9 cellular contexts compared by ENCODE assay signal in the genomic region with DNA sequence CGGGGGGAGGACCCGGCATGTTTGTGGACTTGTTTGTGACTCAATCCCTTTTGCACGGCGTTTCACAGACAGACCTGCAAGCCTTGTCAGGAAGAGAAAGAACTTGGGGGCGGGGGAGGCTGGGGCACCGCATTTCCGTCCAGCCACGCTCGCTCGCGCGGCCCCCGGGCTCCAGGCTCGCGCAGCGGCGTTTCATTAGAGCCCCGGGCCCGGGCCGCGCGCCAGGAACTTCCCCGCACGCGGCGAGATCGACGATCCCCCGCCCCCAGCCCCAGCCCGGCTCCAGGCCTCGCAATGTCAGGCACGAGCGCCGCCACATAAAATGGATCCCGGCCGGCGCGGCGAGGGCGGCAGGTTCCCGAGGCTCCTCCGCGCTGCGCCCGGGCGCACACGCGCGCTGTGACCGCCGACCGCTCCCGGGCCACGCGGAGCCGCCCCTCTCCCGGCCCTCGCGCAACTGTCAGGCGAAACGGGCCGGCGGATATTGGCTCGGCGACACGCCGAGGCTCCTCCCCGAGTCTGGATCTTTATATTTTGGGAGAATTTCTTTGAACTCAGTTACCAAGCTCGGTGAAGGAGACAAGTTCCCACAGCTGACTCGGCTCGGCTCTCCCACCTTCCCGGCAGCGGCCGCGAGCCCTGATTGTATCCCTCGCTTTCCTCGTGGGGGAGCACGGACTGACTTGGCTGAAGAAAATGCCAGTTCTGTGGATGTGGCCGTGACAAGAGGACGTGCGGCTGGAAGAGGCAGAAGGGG. TPM values are rescaled to one million over a fixed set of nuclear protein-coding genes. Genes with fewer than 3 reads are reported as not detected.
DNase-seq lines count a peak whose midpoint lies in the region; ATAC-seq and TF ChIP-seq lines count a peak whose summit lies in the region.
"Had no signal": no experiment of that assay in that cellular context is flagged by ENCODE, and none has a peak within 500 bp of the region (broad histone marks: within the 10 kb centered on the region; RNA-seq: fewer than 3 reads in every experiment).

A gene (plus strand): TSS at position 557 of the 757 bp plus-strand sequence. CDS start 440 bp downstream, outside the sequence.

- peak within 1 kb of the TSS in 1 of 2 donors; percentile 28 for H3K9ac ChIP-seq in liver (ENCODE audit: low read depth in 1 of 2, low read length in 2 of 2)

- no peak within 1 kb of the TSS for H3K27ac ChIP-seq in liver (ENCODE audit: low read depth in 1 of 2, low read length in 2 of 2)

- peak within 1 kb of the TSS; percentile 53 to 72 (median 70) for H3K4me3 ChIP-seq in liver (ENCODE audit: low read depth in 1 of 3, low read length in 3 of 3)

- H3K9me3 ChIP-seq in liver (ENCODE audit: control insufficient read depth in 4 of 4, low read length in 3 of 4): peaks cover 0 to 3% (median 0%) of the 10 kb centered on the region in 4 donors

- peak within 1 kb of the TSS; percentile 74 for H3K4me3 Mint-ChIP-seq in T-helper 1 cell treated with Interleukin-12 subunit alpha and Interleukin-12 subunit beta and Interleukin-4 antibody, amounts not matched to agents 30 μg/mL and 1 μg/mL, for 36 hours
- H3K4me3 Mint-ChIP-seq in dendritic cell treated with granulocyte-macrophage colony-stimulating factor and Interleukin-4, amounts not matched to agents 40 ng/mL and 50 ng/mL, for 4 days: peak within 1 kb of the TSS; percentile 80
- H3K4me3 Mint-ChIP-seq in stimulated activated memory B cell treated with anti-CD40 and anti-IgM and Interleukin-4, amounts not matched to agents 10 μg/mL and 1 μg/mL and 100 μg/mL, for 72 hours: peak within 1 kb of the TSS; percentile 78

- H3K4me1 ChIP-seq in liver (ENCODE audit: control insufficient read depth in 4 of 4, insufficient read depth in 4 of 4, low read length in 3 of 4): peaks cover 23 to 40% (median 33%) of the 10 kb centered on the region in 4 donors

- no peaks in the 10 kb centered on the region for H3K36me3 ChIP-seq in liver (ENCODE audit: control insufficient read depth in 4 of 4, insufficient read depth in 3 of 4, low read depth in 1 of 4, low read length in 3 of 4)

- peak; percentile 12 for DNase-seq in DMS 273 treated with DMSO at 0.1 percent for 48 hours (lab: John Stamatoyannopoulos, UW)
- peak; percentile 67 for DNase-seq in HuH-7.5 (ENCODE audit: low spot score)
- DNase-seq in mesenteric fat pad (ENCODE audit: low spot score): no peak

- H3K27me3 ChIP-seq in liver (ENCODE audit: control insufficient read depth in 4 of 4, insufficient read depth in 4 of 4, low read length in 3 of 4): peaks cover 0 to 7% (median 0%) of the 10 kb centered on the region in 4 donors

- peaks cover 18% of the 10 kb centered on the region for H3K4me1 Mint-ChIP-seq in T-helper 1 cell treated with Interleukin-12 subunit alpha and Interleukin-12 subunit beta and Interleukin-4 antibody, amounts not matched to agents 30 μg/mL and 1 μg/mL, for 36 hours (ENCODE audit: low read depth)
- H3K4me1 Mint-ChIP-seq in dendritic cell treated with granulocyte-macrophage colony-stimulating factor and Interleukin-4, amounts not matched to agents 40 ng/mL and 50 ng/mL, for 4 days (ENCODE audit: low read depth): peaks cover 34% of the 10 kb centered on the region
- peaks cover 35% of the 10 kb centered on the region for H3K4me1 Mint-ChIP-seq in stimulated activated memory B cell treated with anti-CD40 and anti-IgM and Interleukin-4, amounts not matched to agents 10 μg/mL and 1 μg/mL and 100 μg/mL, for 72 hours

- H3K27me3 Mint-ChIP-seq in T-helper 1 cell treated with Interleukin-12 subunit alpha and Interleukin-12 subunit beta and Interleukin-4 antibody, amounts not matched to agents 30 μg/mL and 1 μg/mL, for 36 hours (ENCODE audit: low read depth): peaks cover 76% of the 10 kb centered on the region
- peaks cover 86% of the 10 kb centered on the region for H3K27me3 Mint-ChIP-seq in dendritic cell treated with granulocyte-macrophage colony-stimulating factor and Interleukin-4, amounts not matched to agents 40 ng/mL and 50 ng/mL, for 4 days
- peaks cover 69% of the 10 kb centered on the region for H3K27me3 Mint-ChIP-seq in stimulated activated memory B cell treated with anti-CD40 and anti-IgM and Interleukin-4, amounts not matched to agents 10 μg/mL and 1 μg/mL and 100 μg/mL, for 72 hours

- ATAC-seq in stimulated activated memory B cell treated with anti-CD40 and anti-IgM and Interleukin-4, amounts not matched to agents 10 μg/mL and 1 μg/mL and 100 μg/mL, for 72 hours: no peak
- ATAC-seq in GM19463 (IDR thresholded peaks at IDR 0.05; ENCODE audit: unreplicated experiment): no peak

- intact Hi-C loops in dendritic cell treated with granulocyte-macrophage colony-stimulating factor and Interleukin-4, amounts not matched to agents 40 ng/mL and 50 ng/mL, for 4 days (cut with micrococcal nuclease): loop anchor here (5.0 to 10.0 kb wide), 5 partner anchors 160 to 1298 kb away; no protein-coding TSS in a partner anchor

- under 1% methylated on average over 81 of the region's 81 CpGs for WGBS in liver

- no peaks in the 10 kb centered on the region for H3K9me3 Mint-ChIP-seq in T-helper 1 cell treated with Interleukin-12 subunit alpha and Interleukin-12 subunit beta and Interleukin-4 antibody, amounts not matched to agents 30 μg/mL and 1 μg/mL, for 36 hours
- no peaks in the 10 kb centered on the region for H3K9me3 Mint-ChIP-seq in dendritic cell treated with granulocyte-macrophage colony-stimulating factor and Interleukin-4, amounts not matched to agents 40 ng/mL and 50 ng/mL, for 4 days
- H3K9me3 Mint-ChIP-seq in stimulated activated memory B cell treated with anti-CD40 and anti-IgM and Interleukin-4, amounts not matched to agents 10 μg/mL and 1 μg/mL and 100 μg/mL, for 72 hours: peaks cover 5% of the 10 kb centered on the region

- no peak for TF ChIP-seq RAD21 in liver (IDR thresholded peaks at IDR 0.05)

- no peak for TF ChIP-seq CTCF in liver (IDR thresholded peaks at IDR 0.05; ENCODE audit: low read depth, low read length, missing input control)

- H3K36me3 Mint-ChIP-seq in T-helper 1 cell treated with Interleukin-12 subunit alpha and Interleukin-12 subunit beta and Interleukin-4 antibody, amounts not matched to agents 30 μg/mL and 1 μg/mL, for 36 hours (ENCODE audit: low read depth): no peaks in the 10 kb centered on the region
- no peaks in the 10 kb centered on the region for H3K36me3 Mint-ChIP-seq in dendritic cell treated with granulocyte-macrophage colony-stimulating factor and Interleukin-4, amounts not matched to agents 40 ng/mL and 50 ng/mL, for 4 days (ENCODE audit: low read depth)
- no peaks in the 10 kb centered on the region for H3K36me3 Mint-ChIP-seq in stimulated activated memory B cell treated with anti-CD40 and anti-IgM and Interleukin-4, amounts not matched to agents 10 μg/mL and 1 μg/mL and 100 μg/mL, for 72 hours

- no peak within 1 kb of the TSS for H3K27ac Mint-ChIP-seq in T-helper 1 cell treated with Interleukin-12 subunit alpha and Interleukin-12 subunit beta and Interleukin-4 antibody, amounts not matched to agents 30 μg/mL and 1 μg/mL, for 36 hours
- peak within 1 kb of the TSS; percentile 47 for H3K27ac Mint-ChIP-seq in dendritic cell treated with granulocyte-macrophage colony-stimulating factor and Interleukin-4, amounts not matched to agents 40 ng/mL and 50 ng/mL, for 4 days
- H3K27ac Mint-ChIP-seq in stimulated activated memory B cell treated with anti-CD40 and anti-IgM and Interleukin-4, amounts not matched to agents 10 μg/mL and 1 μg/mL and 100 μg/mL, for 72 hours: peak within 1 kb of the TSS; percentile 16

TF ChIP-seq in liver, 16 proteins besides CTCF, POLR2A, EP300 and RAD21:
- TF ChIP-seq HNF4A (conservative IDR thresholded peaks at IDR 0.05) (no peak), NR2F2 (IDR thresholded peaks at IDR 0.05) (no peak), TAF1 (conservative IDR thresholded peaks at IDR 0.05) (no peak), SP1 (IDR thresholded peaks at IDR 0.05) (no peak), HNF4G (IDR thresholded peaks at IDR 0.05) (no peak), FOXA2 (IDR thresholded peaks at IDR 0.05) (no peak), RXRA (IDR thresholded peaks at IDR 0.05) (no peak)
- TF ChIP-seq, protein P1, sequence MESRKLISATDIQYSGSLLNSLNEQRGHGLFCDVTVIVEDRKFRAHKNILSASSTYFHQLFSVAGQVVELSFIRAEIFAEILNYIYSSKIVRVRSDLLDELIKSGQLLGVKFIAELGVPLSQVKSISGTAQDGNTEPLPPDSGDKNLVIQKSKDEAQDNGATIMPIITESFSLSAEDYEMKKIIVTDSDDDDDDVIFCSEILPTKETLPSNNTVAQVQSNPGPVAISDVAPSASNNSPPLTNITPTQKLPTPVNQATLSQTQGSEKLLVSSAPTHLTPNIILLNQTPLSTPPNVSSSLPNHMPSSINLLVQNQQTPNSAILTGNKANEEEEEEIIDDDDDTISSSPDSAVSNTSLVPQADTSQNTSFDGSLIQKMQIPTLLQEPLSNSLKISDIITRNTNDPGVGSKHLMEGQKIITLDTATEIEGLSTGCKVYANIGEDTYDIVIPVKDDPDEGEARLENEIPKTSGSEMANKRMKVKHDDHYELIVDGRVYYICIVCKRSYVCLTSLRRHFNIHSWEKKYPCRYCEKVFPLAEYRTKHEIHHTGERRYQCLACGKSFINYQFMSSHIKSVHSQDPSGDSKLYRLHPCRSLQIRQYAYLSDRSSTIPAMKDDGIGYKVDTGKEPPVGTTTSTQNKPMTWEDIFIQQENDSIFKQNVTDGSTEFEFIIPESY (IDR thresholded peaks at IDR 0.05): no peak

RNA-seq across cellular contexts. Expression of the gene that starts here (rescaled TPM):
- total RNA-seq in liver (1 to 10 TPM in 1 of 2 donors, under 1 TPM in 1; 0.50 to 1.7 TPM), mesenteric fat pad (0.32 TPM)
- polyA plus RNA-seq in liver: under 1 TPM; 0.10 to 0.17 TPM
- total RNA-seq: T-helper 1 cell treated with Interleukin-12 subunit alpha and Interleukin-12 subunit beta and Interleukin-4 antibody, amounts not matched to agents 30 ng/mL and 1 ng/mL, for 36 hours had no signal
